Comparison of ENCODE assay signal across 17 cellular contexts in the genomic region with DNA sequence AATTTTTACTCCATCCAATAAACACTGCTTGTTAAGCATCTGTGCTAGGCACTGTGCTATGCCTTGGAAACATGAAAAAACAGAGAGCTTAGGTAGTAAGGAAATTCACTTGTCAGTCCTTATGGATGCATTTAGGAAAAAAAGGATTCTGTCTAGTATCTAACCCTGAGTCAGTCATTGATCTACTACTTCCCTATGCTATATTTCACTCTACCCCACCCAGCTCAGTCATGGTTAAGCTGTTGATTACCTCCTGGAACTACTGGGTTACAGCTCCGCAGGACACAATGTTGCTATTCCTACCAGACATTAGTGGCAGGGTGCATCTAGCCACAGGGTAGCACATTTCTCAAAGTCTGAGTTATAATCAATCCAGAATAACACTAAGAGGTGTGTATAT. TPM values are rescaled to one million over a fixed set of nuclear protein-coding genes. Genes with fewer than 3 reads are reported as not detected.
DNase-seq lines count a peak whose midpoint lies in the region; ATAC-seq and TF ChIP-seq lines count a peak whose summit lies in the region.
"Had no signal": no experiment of that assay in that cellular context is flagged by ENCODE, and none has a peak within 500 bp of the region (broad histone marks: within the 10 kb centered on the region; RNA-seq: fewer than 3 reads in every experiment).

No MANE protein-coding gene starts in this region.

- DNase-seq in left ventricle myocardium inferior (no peak), left cardiac atrium (no peak), hepatocyte (ENCODE audit: low spot score) (no peak), vagina (ENCODE audit: extremely low spot score in 2 of 2) (no peak)
- no peak for DNase-seq in activated naive CD8-positive, alpha-beta T cell treated with anti-CD3 and anti-CD28 coated beads for 36 hours
- DNase-seq: activated CD8-positive, alpha-beta memory T cell treated with anti-CD3 and anti-CD28 coated beads for 24 hours; amygdala; MM.1S; occipital lobe; Right ventricle myocardium superior; testis had no signal

- peaks cover 34% of the 10 kb centered on the region for H3K4me1 Mint-ChIP-seq in activated naive CD8-positive, alpha-beta T cell treated with anti-CD3 and anti-CD28 coated beads for 36 hours

- ATAC-seq in left cardiac atrium: no peak
- no peak for ATAC-seq in HG03039 (IDR thresholded peaks at IDR 0.05; ENCODE audit: unreplicated experiment)
- ATAC-seq in GM21381 (IDR thresholded peaks at IDR 0.05; ENCODE audit: unreplicated experiment): no peak
- no peak for ATAC-seq in HG03460 (IDR thresholded peaks at IDR 0.05; ENCODE audit: unreplicated experiment)

- H3K27me3 ChIP-seq in left ventricle myocardium inferior (ENCODE audit: low read depth) (no peaks in the 10 kb centered on the region), hepatocyte (no peaks in the 10 kb centered on the region), vagina (no peaks in the 10 kb centered on the region)
- H3K27me3 ChIP-seq: testis had no signal

- H3K36me3 ChIP-seq in left ventricle myocardium inferior (no peaks in the 10 kb centered on the region), hepatocyte (replicated peaks; ENCODE audit: insufficient read depth, low read depth) (no peaks in the 10 kb centered on the region), vagina (no peaks in the 10 kb centered on the region)

- no peak overlapping the region for H2AFZ ChIP-seq in hepatocyte

- no peak overlapping the region for H3K4me3 Mint-ChIP-seq in activated naive CD8-positive, alpha-beta T cell treated with anti-CD3 and anti-CD28 coated beads for 36 hours
- H3K4me3 Mint-ChIP-seq: B cell, memory B cell had no signal

- TF ChIP-seq POLR2A in vagina (IDR thresholded peaks at IDR 0.05): no peak

- H3K9me3 Mint-ChIP-seq in activated naive CD8-positive, alpha-beta T cell treated with anti-CD3 and anti-CD28 coated beads for 36 hours: no peaks in the 10 kb centered on the region
- H3K9me3 Mint-ChIP-seq: memory B cell had no signal

- peaks cover 2% of the 10 kb centered on the region for H3K36me3 Mint-ChIP-seq in activated naive CD8-positive, alpha-beta T cell treated with anti-CD3 and anti-CD28 coated beads for 36 hours
- H3K36me3 Mint-ChIP-seq: memory B cell had no signal

- WGBS in hepatocyte (ENCODE audit: low lambda C conversion rate, missing lambda C conversion rate): 91% methylated on average over 1 of the region's 1 CpG

- H3K9me3 ChIP-seq in left ventricle myocardium inferior (replicated peaks): no peaks in the 10 kb centered on the region
- H3K9me3 ChIP-seq in hepatocyte (ENCODE audit: low read depth): no peaks in the 10 kb centered on the region
- H3K9me3 ChIP-seq in vagina: no peaks in the 10 kb centered on the region
- H3K9me3 ChIP-seq: testis had no signal

- intact Hi-C loops in left ventricle myocardium inferior (cut with micrococcal nuclease): no loop called here
- intact Hi-C loops in left cardiac atrium (cut with DNase I): no loop called here
- intact Hi-C loops in vagina (cut with DNase I): no loop called here

- H3K9me2 ChIP-seq in hepatocyte (replicated peaks; ENCODE audit: insufficient read depth): no peaks in the 10 kb centered on the region

- no peaks in the 10 kb centered on the region for H3K27me3 Mint-ChIP-seq in activated naive CD8-positive, alpha-beta T cell treated with anti-CD3 and anti-CD28 coated beads for 36 hours
- H3K27me3 Mint-ChIP-seq: B cell, memory B cell had no signal

- H3K4me1 ChIP-seq in left ventricle myocardium inferior (peaks cover 64% of the 10 kb centered on the region), hepatocyte (ENCODE audit: insufficient read depth) (peaks cover 4% of the 10 kb centered on the region), vagina (peaks cover 13% of the 10 kb centered on the region)

- no peak overlapping the region for H3K4me2 ChIP-seq in hepatocyte

- H3K4me3 ChIP-seq in left ventricle myocardium inferior (no peak overlapping the region), hepatocyte (no peak overlapping the region), vagina (no peak overlapping the region)
- H3K4me3 ChIP-seq: coronary artery, testis had no signal

- no peaks in the 10 kb centered on the region for H4K20me1 ChIP-seq in hepatocyte (ENCODE audit: insufficient read depth, poor library complexity, severe bottlenecking)

- peak overlapping the region; percentile 81 for H3K27ac ChIP-seq in left ventricle myocardium inferior (replicated peaks)
- H3K27ac ChIP-seq in hepatocyte: peak overlapping the region; percentile 75
- peak overlapping the region; percentile 22 for H3K27ac ChIP-seq in vagina
- H3K27ac ChIP-seq: testis had no signal

- H3K27ac Mint-ChIP-seq in activated naive CD8-positive, alpha-beta T cell treated with anti-CD3 and anti-CD28 coated beads for 36 hours: peak overlapping the region; percentile 94
- H3K27ac Mint-ChIP-seq: memory B cell had no signal

- no peak for TF ChIP-seq CTCF in left ventricle myocardium inferior (IDR thresholded peaks at IDR 0.05; ENCODE audit: borderline replicate concordance)
- no peak for TF ChIP-seq CTCF in hepatocyte (IDR thresholded peaks at IDR 0.05; ENCODE audit: poor library complexity)
- no peak for TF ChIP-seq CTCF in vagina (IDR thresholded peaks at IDR 0.05)

- H3K79me2 ChIP-seq in hepatocyte: peaks cover 16% of the 10 kb centered on the region

RNA-seq across cellular contexts. Expression of gene USP53, which starts 2.9 kb away (rescaled TPM):
- total RNA-seq in left ventricle myocardium inferior (39.9 TPM), left cardiac atrium (10 to 100 TPM; 36.1 to 43.0 TPM), hepatocyte (37.0 and 39.9 TPM in 2 replicates), vagina (53.5 TPM)
- 10 to 100 TPM; 12.6 to 13.0 TPM for total RNA-seq in activated naive CD8-positive, alpha-beta T cell treated with anti-CD3 and anti-CD28 coated beads for 36 hours
- 28.4 and 34.4 TPM in 2 replicates for polyA plus RNA-seq in hepatocyte

Comparison
In these comparisons a context has a peak if more than half of its experiments do, and no peak if none do; other contexts are left out.
1. H3K27ac ChIP-seq: peak in every context shown above with its lines; median percentile 81 in left ventricle myocardium inferior; 75 in hepatocyte; 22 in vagina.